8 cellular contexts compared by ENCODE assay signal in genomic region chr13:49248433-49249002, GRCh38. TPM values are rescaled to one million over a fixed set of nuclear protein-coding genes. Genes with fewer than 3 reads are reported as not detected.
A peak's percentile ranks its signal among the peaks of the same experiment; 100 is the strongest.
DNase-seq lines count a peak whose midpoint lies in the region; ATAC-seq and TF ChIP-seq lines count a peak whose summit lies in the region.

No MANE protein-coding gene starts in this region.

- H3K36me3 ChIP-seq in HUES6 (ENCODE audit: control insufficient read depth, insufficient read depth, low read length) = no peaks in the 10 kb centered on the region

- H3K27ac Mint-ChIP-seq in activated naive CD8-positive, alpha-beta T cell = peak overlapping the region; percentile 96

- no peak overlapping the region for H3K27ac ChIP-seq in HUES6 (ENCODE audit: low read depth, low read length)

- peaks cover 3% of the 10 kb centered on the region for H3K36me3 Mint-ChIP-seq in activated naive CD8-positive, alpha-beta T cell

- H3K4me3 Mint-ChIP-seq in activated naive CD8-positive, alpha-beta T cell = peak overlapping the region; percentile 99

- no peaks in the 10 kb centered on the region for H3K4me1 ChIP-seq in HUES6 (ENCODE audit: control insufficient read depth, insufficient read depth, low read length)

- H3K27me3 Mint-ChIP-seq in activated naive CD8-positive, alpha-beta T cell = no peaks in the 10 kb centered on the region

- DNase-seq in AG08396 (ENCODE audit: low spot score) (peak; percentile 21), left ventricle myocardium superior (no peak), renal cortical epithelial cell (ENCODE audit: low read depth) (peak; percentile 23), UCSD-AML1 (lab: John Stamatoyannopoulos, UW; ENCODE audit: unreplicated experiment) (no peak)

- ATAC-seq in GM18505 (IDR thresholded peaks at IDR 0.05; ENCODE audit: unreplicated experiment) = peak; percentile 22
- ATAC-seq in left ventricle myocardium superior = peak; percentile 29
- ATAC-seq in HG02970 (IDR thresholded peaks at IDR 0.05; ENCODE audit: low FRiP score, unreplicated experiment) = no peak

- H3K4me3 ChIP-seq in HUES6 (ENCODE audit: low read depth, low read length) = peak overlapping the region; percentile 86

- intact Hi-C loops in left ventricle myocardium superior (cut with micrococcal nuclease) = loop anchor here (10.0 kb wide), 1 partner anchor 154 kb away; no protein-coding TSS in a partner anchor

- H3K27me3 ChIP-seq in HUES6 (ENCODE audit: control insufficient read depth, insufficient read depth, low read length) = no peaks in the 10 kb centered on the region

- peak overlapping the region; percentile 66 for H3K9ac ChIP-seq in HUES6 (ENCODE audit: low read length)

- no peak for TF ChIP-seq POLR2A in GM18505 (IDR thresholded peaks at IDR 0.05; ENCODE audit: borderline replicate concordance, extremely low read depth, insufficient read depth, insufficient read length)

- no peaks in the 10 kb centered on the region for H3K9me3 ChIP-seq in HUES6 (ENCODE audit: control insufficient read depth, insufficient read depth, low read depth, low read length)

- peaks cover 52% of the 10 kb centered on the region for H3K4me1 Mint-ChIP-seq in activated naive CD8-positive, alpha-beta T cell (ENCODE audit: low read depth)

- no peaks in the 10 kb centered on the region for H3K9me3 Mint-ChIP-seq in activated naive CD8-positive, alpha-beta T cell (ENCODE audit: low read depth)

RNA-seq across cellular contexts. Expression of gene CDADC1, which starts 0.8 kb away (rescaled TPM):
- total RNA-seq in left ventricle myocardium superior (10.4 TPM), renal cortical epithelial cell (5.2 and 7.5 TPM in 2 replicates)

RNA-seq across cellular contexts. Expression of gene MLNR, which starts 28.4 kb away (rescaled TPM):
- total RNA-seq in left ventricle myocardium superior = not detected
- not detected in 2 replicates for total RNA-seq in renal cortical epithelial cell

Comparison
In these comparisons a context has a peak if more than half of its experiments do, and no peak if none do; other contexts are left out.
1. DNase-seq: peak in AG08396 (single experiment) and renal cortical epithelial cell (single experiment); none in left ventricle myocardium superior (single experiment) and UCSD-AML1 (single experiment).